Comparison of ENCODE assay signal across 1 cellular context in the genomic region with DNA sequence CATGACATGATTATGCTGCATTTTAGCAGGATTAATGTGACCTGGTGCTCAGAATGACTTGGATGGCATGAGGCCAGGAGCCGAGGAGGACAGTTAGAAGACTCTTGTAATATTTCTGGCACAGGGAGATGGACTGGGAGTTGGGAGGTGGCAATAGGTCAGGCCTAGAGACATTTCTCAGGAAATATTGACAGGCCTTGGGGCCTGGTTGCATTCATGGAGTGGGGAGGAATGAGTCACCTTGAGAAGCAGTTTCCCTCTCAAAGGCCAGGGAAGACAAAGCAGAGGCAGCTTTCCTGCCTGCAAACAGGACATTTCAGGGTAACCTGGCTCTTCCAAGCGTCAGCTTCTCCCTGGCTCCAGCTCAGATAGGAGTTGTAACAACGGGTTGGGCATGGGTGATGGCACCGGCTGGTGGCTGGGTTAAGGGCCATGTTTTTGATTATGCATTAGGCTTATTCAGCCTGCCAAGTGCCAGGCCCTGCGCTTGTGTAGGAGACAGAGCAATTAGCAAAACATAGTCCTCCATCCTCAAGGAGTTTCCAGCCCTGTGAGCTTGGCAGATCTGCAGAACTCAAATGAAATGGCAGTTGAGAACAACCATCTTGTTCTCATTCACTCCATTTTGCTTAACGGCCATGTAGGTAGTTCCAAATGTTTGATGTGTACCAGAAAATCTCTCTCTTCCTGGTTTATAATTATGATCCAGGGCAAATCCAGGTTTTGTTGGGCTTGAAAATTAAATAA.
TF ChIP-seq lines count a peak whose summit lies in the region.

No MANE protein-coding gene starts in this region.

TF ChIP-seq in GM23338, 12 proteins besides CTCF, POLR2A, EP300 and RAD21 (continued from another document):
- TF ChIP-seq, protein P1, sequence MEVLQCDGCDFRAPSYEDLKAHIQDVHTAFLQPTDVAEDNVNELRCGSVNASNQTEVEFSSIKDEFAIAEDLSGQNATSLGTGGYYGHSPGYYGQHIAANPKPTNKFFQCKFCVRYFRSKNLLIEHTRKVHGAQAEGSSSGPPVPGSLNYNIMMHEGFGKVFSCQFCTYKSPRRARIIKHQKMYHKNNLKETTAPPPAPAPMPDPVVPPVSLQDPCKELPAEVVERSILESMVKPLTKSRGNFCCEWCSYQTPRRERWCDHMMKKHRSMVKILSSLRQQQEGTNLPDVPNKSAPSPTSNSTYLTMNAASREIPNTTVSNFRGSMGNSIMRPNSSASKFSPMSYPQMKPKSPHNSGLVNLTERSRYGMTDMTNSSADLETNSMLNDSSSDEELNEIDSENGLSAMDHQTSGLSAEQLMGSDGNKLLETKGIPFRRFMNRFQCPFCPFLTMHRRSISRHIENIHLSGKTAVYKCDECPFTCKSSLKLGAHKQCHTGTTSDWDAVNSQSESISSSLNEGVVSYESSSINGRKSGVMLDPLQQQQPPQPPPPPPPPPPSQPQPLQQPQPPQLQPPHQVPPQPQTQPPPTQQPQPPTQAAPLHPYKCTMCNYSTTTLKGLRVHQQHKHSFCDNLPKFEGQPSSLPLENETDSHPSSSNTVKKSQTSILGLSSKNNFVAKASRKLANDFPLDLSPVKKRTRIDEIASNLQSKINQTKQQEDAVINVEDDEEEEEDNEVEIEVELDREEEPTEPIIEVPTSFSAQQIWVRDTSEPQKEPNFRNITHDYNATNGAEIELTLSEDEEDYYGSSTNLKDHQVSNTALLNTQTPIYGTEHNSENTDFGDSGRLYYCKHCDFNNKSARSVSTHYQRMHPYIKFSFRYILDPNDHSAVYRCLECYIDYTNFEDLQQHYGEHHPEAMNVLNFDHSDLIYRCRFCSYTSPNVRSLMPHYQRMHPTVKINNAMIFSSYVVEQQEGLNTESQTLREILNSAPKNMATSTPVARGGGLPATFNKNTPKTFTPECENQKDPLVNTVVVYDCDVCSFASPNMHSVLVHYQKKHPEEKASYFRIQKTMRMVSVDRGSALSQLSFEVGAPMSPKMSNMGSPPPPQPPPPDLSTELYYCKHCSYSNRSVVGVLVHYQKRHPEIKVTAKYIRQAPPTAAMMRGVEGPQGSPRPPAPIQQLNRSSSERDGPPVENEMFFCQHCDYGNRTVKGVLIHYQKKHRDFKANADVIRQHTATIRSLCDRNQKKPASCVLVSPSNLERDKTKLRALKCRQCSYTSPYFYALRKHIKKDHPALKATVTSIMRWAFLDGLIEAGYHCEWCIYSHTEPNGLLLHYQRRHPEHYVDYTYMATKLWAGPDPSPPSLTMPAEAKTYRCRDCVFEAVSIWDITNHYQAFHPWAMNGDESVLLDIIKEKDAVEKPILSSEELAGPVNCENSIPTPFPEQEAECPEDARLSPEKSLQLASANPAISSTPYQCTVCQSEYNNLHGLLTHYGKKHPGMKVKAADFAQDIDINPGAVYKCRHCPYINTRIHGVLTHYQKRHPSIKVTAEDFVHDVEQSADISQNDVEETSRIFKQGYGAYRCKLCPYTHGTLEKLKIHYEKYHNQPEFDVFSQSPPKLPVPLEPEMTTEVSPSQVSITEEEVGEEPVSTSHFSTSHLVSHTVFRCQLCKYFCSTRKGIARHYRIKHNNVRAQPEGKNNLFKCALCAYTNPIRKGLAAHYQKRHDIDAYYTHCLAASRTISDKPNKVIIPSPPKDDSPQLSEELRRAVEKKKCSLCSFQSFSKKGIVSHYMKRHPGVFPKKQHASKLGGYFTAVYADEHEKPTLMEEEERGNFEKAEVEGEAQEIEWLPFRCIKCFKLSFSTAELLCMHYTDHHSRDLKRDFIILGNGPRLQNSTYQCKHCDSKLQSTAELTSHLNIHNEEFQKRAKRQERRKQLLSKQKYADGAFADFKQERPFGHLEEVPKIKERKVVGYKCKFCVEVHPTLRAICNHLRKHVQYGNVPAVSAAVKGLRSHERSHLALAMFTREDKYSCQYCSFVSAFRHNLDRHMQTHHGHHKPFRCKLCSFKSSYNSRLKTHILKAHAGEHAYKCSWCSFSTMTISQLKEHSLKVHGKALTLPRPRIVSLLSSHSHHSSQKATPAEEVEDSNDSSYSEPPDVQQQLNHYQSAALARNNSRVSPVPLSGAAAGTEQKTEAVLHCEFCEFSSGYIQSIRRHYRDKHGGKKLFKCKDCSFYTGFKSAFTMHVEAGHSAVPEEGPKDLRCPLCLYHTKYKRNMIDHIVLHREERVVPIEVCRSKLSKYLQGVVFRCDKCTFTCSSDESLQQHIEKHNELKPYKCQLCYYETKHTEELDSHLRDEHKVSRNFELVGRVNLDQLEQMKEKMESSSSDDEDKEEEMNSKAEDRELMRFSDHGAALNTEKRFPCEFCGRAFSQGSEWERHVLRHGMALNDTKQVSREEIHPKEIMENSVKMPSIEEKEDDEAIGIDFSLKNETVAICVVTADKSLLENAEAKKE (CRISPR knock-in tag; IDR thresholded peaks at IDR 0.05): no peak
- no peak for TF ChIP-seq EZH2phosphoT487 (IDR thresholded peaks at IDR 0.05; ENCODE audit: unreplicated experiment)
- no peak for TF ChIP-seq JUNB (IDR thresholded peaks at IDR 0.05; ENCODE audit: unreplicated experiment)
- no peak for TF ChIP-seq EZH2 (IDR thresholded peaks at IDR 0.05; ENCODE audit: low read depth, unreplicated experiment)
- no peak for TF ChIP-seq NANOG (IDR thresholded peaks at IDR 0.05; ENCODE audit: borderline replicate concordance)
- no peak for TF ChIP-seq STAT1 (IDR thresholded peaks at IDR 0.05; ENCODE audit: unreplicated experiment)
